30 cellular contexts compared by ENCODE assay signal in the genomic region with DNA sequence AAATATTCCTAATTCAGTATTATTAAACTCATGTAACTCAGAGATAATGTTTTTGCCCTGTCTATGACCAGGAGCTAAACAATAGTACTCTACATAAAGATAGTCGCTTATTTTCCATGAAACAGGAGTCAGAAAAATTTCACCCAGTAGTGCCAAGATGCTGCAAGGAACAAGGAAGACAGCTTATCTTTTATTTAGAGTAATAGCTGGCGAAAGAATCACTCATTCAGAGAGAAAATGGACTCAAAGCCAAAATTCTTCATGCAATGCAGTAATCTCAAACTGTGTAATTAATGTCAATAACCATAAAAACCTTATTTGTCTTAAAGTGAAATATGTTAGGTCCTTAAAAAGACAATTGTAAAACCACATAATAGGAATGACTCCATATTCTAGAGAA.
"Had no signal": no experiment of that assay in that cellular context is flagged by ENCODE, and none has a peak within 500 bp of the region (broad histone marks: within the 10 kb centered on the region; RNA-seq: fewer than 3 reads in every experiment).

No MANE protein-coding gene starts in this region.

- H3K9me3 ChIP-seq: adrenal gland, body of pancreas, Peyer's patch, SJSA1 had no signal

- H3K36me3 ChIP-seq: adrenal gland, Peyer's patch, SJSA1 had no signal

- DNase-seq: activated B cell treated with CpG ODN at 0.5 μM for 24 hours; activated CD4-positive, alpha-beta memory T cell treated with anti-CD3 and anti-CD28 coated beads for 36 hours; activated CD4-positive, alpha-beta T cell treated with anti-CD3 and anti-CD28 coated beads, Interleukin-2, amount 10 ng/mL, durations not matched to agents 7 days and 5 days; activated CD8-positive, alpha-beta memory T cell treated with anti-CD3 and anti-CD28 coated beads for 24 hours; activated effector memory CD4-positive, alpha-beta T cell treated with anti-CD3 and anti-CD28 coated beads, Interleukin-2, amount 50 U/mL, for 16 hours; activated naive CD4-positive, alpha-beta T cell treated with anti-CD3 and anti-CD28 coated beads for 36 hours; activated naive CD8-positive, alpha-beta T cell treated with anti-CD3 and anti-CD28 coated beads for 36 hours; activated T-cell treated with anti-CD3 and anti-CD28 coated beads, Interleukin-2, amount 50 U/mL, for 4 hours; adrenal gland; aorta; body of pancreas; central memory CD4-positive, alpha-beta T cell; IMR-90; KG1; NCI-H1092; NCI-H1930; NCI-H2107; NCI-H2171 treated with DMSO at 0.1 percent for 48 hours; NCI-H345; NCI-H510A; NCI-H526 treated with DMSO at 0.1 percent for 48 hours; NK-92 treated with Interleukin-12 subunit alpha and Interleukin-12 subunit beta, amount 100 ng/mL, for 24 hours; OCI-M1; Peyer's patch; SHP77; T-helper 17 cell; T-helper 9 cell had no signal

- H3K4me1 Mint-ChIP-seq: activated B cell treated with CpG ODN at 0.5 μM for 24 hours; activated CD4-positive, alpha-beta T cell treated with anti-CD3 and anti-CD28 coated beads, Interleukin-2, amount 10 ng/mL, durations not matched to agents 7 days and 5 days; activated naive CD8-positive, alpha-beta T cell treated with anti-CD3 and anti-CD28 coated beads for 36 hours; T-helper 17 cell had no signal

- H3K9me3 Mint-ChIP-seq: activated B cell treated with CpG ODN at 0.5 μM for 24 hours; activated CD4-positive, alpha-beta T cell treated with anti-CD3 and anti-CD28 coated beads, Interleukin-2, amount 10 ng/mL, durations not matched to agents 7 days and 5 days; activated naive CD8-positive, alpha-beta T cell treated with anti-CD3 and anti-CD28 coated beads for 36 hours; activated T-cell treated with anti-CD3 and anti-CD28 coated beads, Interleukin-2, amount 50 U/mL, for 4 hours had no signal

- FAIRE-seq: bronchial epithelial cell had no signal

- H3K4me1 ChIP-seq: adrenal gland, Peyer's patch, SJSA1 had no signal

- H3K27ac Mint-ChIP-seq: activated B cell treated with CpG ODN at 0.5 μM for 24 hours; activated CD4-positive, alpha-beta memory T cell treated with anti-CD3 and anti-CD28 coated beads for 36 hours; activated CD4-positive, alpha-beta T cell treated with anti-CD3 and anti-CD28 coated beads, Interleukin-2, amount 10 ng/mL, durations not matched to agents 7 days and 5 days; activated naive CD4-positive, alpha-beta T cell treated with anti-CD3 and anti-CD28 coated beads for 36 hours; activated naive CD8-positive, alpha-beta T cell treated with anti-CD3 and anti-CD28 coated beads for 36 hours; T-helper 17 cell had no signal

- H3K27ac ChIP-seq: adrenal gland, body of pancreas, Peyer's patch, RWPE1, SJSA1 had no signal

- H3K27me3 ChIP-seq: adrenal gland, body of pancreas, Peyer's patch, SJSA1 had no signal

- H3K36me3 Mint-ChIP-seq: activated CD4-positive, alpha-beta memory T cell treated with anti-CD3 and anti-CD28 coated beads for 36 hours had no signal

- H3K4me3 ChIP-seq: adrenal gland, body of pancreas, Peyer's patch, SJSA1 had no signal

- ATAC-seq: activated T-cell treated with anti-CD3 and anti-CD28 coated beads, Interleukin-2, amount 50 U/mL, for 4 hours; body of pancreas; T-helper 17 cell had no signal

- H3K4me3 Mint-ChIP-seq: activated B cell treated with CpG ODN at 0.5 μM for 24 hours; activated CD4-positive, alpha-beta memory T cell treated with anti-CD3 and anti-CD28 coated beads for 36 hours; activated CD4-positive, alpha-beta T cell treated with anti-CD3 and anti-CD28 coated beads, Interleukin-2, amount 10 ng/mL, durations not matched to agents 7 days and 5 days; activated naive CD4-positive, alpha-beta T cell treated with anti-CD3 and anti-CD28 coated beads for 36 hours; activated naive CD8-positive, alpha-beta T cell treated with anti-CD3 and anti-CD28 coated beads for 36 hours; activated T-cell treated with anti-CD3 and anti-CD28 coated beads, Interleukin-2, amount 50 U/mL, for 4 hours; T-helper 17 cell had no signal

- H3K27me3 Mint-ChIP-seq: activated B cell treated with CpG ODN at 0.5 μM for 24 hours; activated CD4-positive, alpha-beta memory T cell treated with anti-CD3 and anti-CD28 coated beads for 36 hours; activated CD4-positive, alpha-beta T cell treated with anti-CD3 and anti-CD28 coated beads, Interleukin-2, amount 10 ng/mL, durations not matched to agents 7 days and 5 days; T-helper 17 cell had no signal
